ENCODE assay signal across 13 cellular contexts in the genomic region with DNA sequence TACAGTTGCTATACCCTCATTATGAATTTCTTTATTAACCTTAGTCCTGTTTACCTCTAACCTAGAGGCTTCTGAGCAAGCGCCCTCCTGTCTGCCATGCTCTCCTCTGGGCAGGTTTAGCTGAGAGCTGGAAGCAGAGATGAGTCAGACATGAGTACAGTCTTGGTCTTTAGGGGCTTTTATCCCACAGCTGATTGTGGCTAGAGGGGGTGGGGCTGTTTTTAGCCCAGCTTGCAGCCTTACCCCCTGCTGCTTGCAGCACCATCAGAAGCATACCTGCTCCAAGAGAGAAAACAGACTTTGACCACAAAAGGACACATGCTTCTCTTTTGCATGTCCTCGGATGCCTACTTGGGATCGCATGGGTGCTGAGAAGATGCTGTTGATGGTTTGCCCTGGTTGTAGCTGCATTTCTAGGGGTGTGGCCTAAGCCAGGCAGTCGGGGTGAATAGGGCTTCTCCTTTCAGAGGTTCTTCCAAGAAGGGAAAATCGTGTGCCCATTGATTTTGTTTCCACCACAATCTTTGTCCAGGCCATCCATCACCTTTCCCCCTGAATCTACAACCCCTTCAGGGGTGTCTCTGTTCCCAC.
DNase-seq lines count a peak whose midpoint lies in the region; ATAC-seq, FAIRE-seq and TF ChIP-seq lines count a peak whose summit lies in the region.
"Had no signal": no experiment of that assay in that cellular context is flagged by ENCODE, and none has a peak within 500 bp of the region (broad histone marks: within the 10 kb centered on the region; RNA-seq: fewer than 3 reads in every experiment).

No MANE protein-coding gene starts in this region.

- H3K36me3 Mint-ChIP-seq in GM23338 (ENCODE audit: low read depth) (no peaks in the 10 kb centered on the region; the same call in 2 of the 3 replicates), T-helper 17 cell (ENCODE audit: low read depth) (peaks cover 3% of the 10 kb centered on the region)
- H3K36me3 Mint-ChIP-seq in activated CD8-positive, alpha-beta T cell treated with anti-CD3 and anti-CD28 coated beads, Interleukin-2, amount 10 ng/mL, durations not matched to agents 7 days and 5 days (ENCODE audit: low read depth), result no peaks in the 10 kb centered on the region

- 0 out of 2 replicates have a peak, but pooled peaks cover 7% of the 10 kb centered on the region for H3K9me2 ChIP-seq in GM23338 (ENCODE audit: insufficient read depth)
- H3K9me2 ChIP-seq: SK-N-SH had no signal

- peak; percentile 81 for DNase-seq in Daoy (ENCODE audit: low read depth)
- DNase-seq in GM23338 (ENCODE audit: low spot score), result no peak
- DNase-seq in activated CD8-positive, alpha-beta T cell treated with anti-CD3 and anti-CD28 coated beads, Interleukin-2, amount 10 ng/mL, durations not matched to agents 7 days and 5 days, result peak; percentile 48
- DNase-seq in fibroblast of lung (ENCODE audit: low read depth in 2 of 2), result peak; percentile 61 to 63
- no peak for DNase-seq in T-helper 17 cell
- no peak for DNase-seq in nucleus accumbens (lab: John Stamatoyannopoulos, UW)
- no peak for DNase-seq in urothelium cell line (ENCODE audit: low spot score)
- DNase-seq: occipital lobe, SK-N-SH had no signal

- no peak overlapping the region for H3K27ac ChIP-seq in GM23338 (ENCODE audit: low read depth)
- no peak overlapping the region for H3K27ac ChIP-seq in fibroblast of lung (ENCODE audit: insufficient read depth, low read length)
- H3K27ac ChIP-seq: vagina had no signal

- POLR2A ChIA-PET in activated CD8-positive, alpha-beta T cell treated with anti-CD3 and anti-CD28 coated beads, Interleukin-2, amount 10 ng/mL, durations not matched to agents 7 days and 5 days (lab: Charles Lee), result no interaction called here

- H3K79me2 ChIP-seq in GM23338 (replicated peaks; ENCODE audit: insufficient read depth) (no peaks in the 10 kb centered on the region), fibroblast of lung (ENCODE audit: control insufficient read depth, insufficient read depth, low read length) (no peaks in the 10 kb centered on the region)

- no peaks in the 10 kb centered on the region for H3K9me3 Mint-ChIP-seq in GM23338
- no peaks in the 10 kb centered on the region for H3K9me3 Mint-ChIP-seq in activated CD8-positive, alpha-beta T cell treated with anti-CD3 and anti-CD28 coated beads, Interleukin-2, amount 10 ng/mL, durations not matched to agents 7 days and 5 days (ENCODE audit: insufficient read depth)

- TF ChIP-seq CTCF in GM23338 (conservative IDR thresholded peaks at IDR 0.05; ENCODE audit: low read depth in 2 of 2) (no peak), fibroblast of lung (conservative IDR thresholded peaks at IDR 0.05 in 1 of 2, IDR thresholded peaks at IDR 0.05 in 1 of 2; ENCODE audit: low read depth in 1 of 2, low read length in 2 of 2) (no peak)

- H4K20me1 ChIP-seq in GM23338 (replicated peaks; ENCODE audit: insufficient read depth) (no peaks in the 10 kb centered on the region), fibroblast of lung (ENCODE audit: control insufficient read depth, extremely low read depth, insufficient read depth, low read length) (no peaks in the 10 kb centered on the region)

- CTCF ChIA-PET in activated CD8-positive, alpha-beta T cell treated with anti-CD3 and anti-CD28 coated beads, Interleukin-2, amount 10 ng/mL, durations not matched to agents 7 days and 5 days (lab: Charles Lee), result interaction anchor here (1.1 to 6.0 kb wide), 5 partner anchors 8 to 289 kb away, joined by 3 to 28 read pairs (median 11); a partner anchor contains a TSS

- H3K4me3 ChIP-seq in GM23338 (no peak overlapping the region), fibroblast of lung (replicated peaks in 1 of 4; ENCODE audit: control extremely low read depth in 1 of 4, insufficient read depth in 1 of 4, low read depth in 3 of 4, low read length in 4 of 4) (no peak overlapping the region)
- H3K4me3 ChIP-seq: vagina had no signal

- no peak overlapping the region for H3K9ac ChIP-seq in fibroblast of lung (ENCODE audit: insufficient read depth, low read length)
- H3K9ac ChIP-seq: SK-N-SH had no signal

- no peaks in the 10 kb centered on the region for H3F3A ChIP-seq in GM23338 (replicated peaks; ENCODE audit: low read depth)

- H3K4me1 ChIP-seq in GM23338 (ENCODE audit: insufficient read depth) (no peaks in the 10 kb centered on the region; the same call in 1 of the 2 replicates), fibroblast of lung (ENCODE audit: control insufficient read depth, extremely low read depth, insufficient read depth, low read length) (no peaks in the 10 kb centered on the region)
- H3K4me1 ChIP-seq: vagina had no signal

- FAIRE-seq in urothelium cell line (lab: Jason Lieb, UNC), result no peak
- FAIRE-seq: endothelial cell of umbilical vein, islet of Langerhans had no signal

- no peak overlapping the region for H3K27ac Mint-ChIP-seq in GM23338
- no peak overlapping the region for H3K27ac Mint-ChIP-seq in activated CD8-positive, alpha-beta T cell treated with anti-CD3 and anti-CD28 coated beads, Interleukin-2, amount 10 ng/mL, durations not matched to agents 7 days and 5 days
- H3K27ac Mint-ChIP-seq in T-helper 17 cell, result no peak overlapping the region

- H3K9me3 ChIP-seq in fibroblast of lung (ENCODE audit: control insufficient read depth, insufficient read depth, low read depth, low read length) (no peaks in the 10 kb centered on the region), T-helper 17 cell (ENCODE audit: control insufficient read depth, low read length, poor library complexity, severe bottlenecking) (no peaks in the 10 kb centered on the region)
- H3K9me3 ChIP-seq: SK-N-SH, vagina had no signal

- H2AFZ ChIP-seq in GM23338 (no peak overlapping the region), fibroblast of lung (ENCODE audit: low read length) (no peak overlapping the region)

- ATAC-seq in GM23338 (peak; percentile 51), T-helper 17 cell (no peak), GM19328 (IDR thresholded peaks at IDR 0.05; ENCODE audit: unreplicated experiment) (no peak)
- peak; percentile 70 for ATAC-seq in activated CD8-positive, alpha-beta T cell treated with anti-CD3 and anti-CD28 coated beads, Interleukin-2, amount 10 ng/mL, durations not matched to agents 7 days and 5 days

- H3K4me2 ChIP-seq in GM23338 (no peak overlapping the region), fibroblast of lung (ENCODE audit: extremely low read depth, insufficient read depth, low read length) (no peak overlapping the region)
- H3K4me2 ChIP-seq: SK-N-SH had no signal

- H3K27me3 ChIP-seq in GM23338 (ENCODE audit: insufficient read depth) (no peaks in the 10 kb centered on the region), fibroblast of lung (ENCODE audit: control insufficient read depth, insufficient read depth, low read length) (peaks cover 3% of the 10 kb centered on the region)
- H3K27me3 ChIP-seq: vagina had no signal

- H3K27me3 Mint-ChIP-seq in GM23338 (ENCODE audit: insufficient read depth, low read depth, poor library complexity) (no peaks in the 10 kb centered on the region), T-helper 17 cell (peaks cover 24% of the 10 kb centered on the region)
- peaks cover 6% of the 10 kb centered on the region for H3K27me3 Mint-ChIP-seq in activated CD8-positive, alpha-beta T cell treated with anti-CD3 and anti-CD28 coated beads, Interleukin-2, amount 10 ng/mL, durations not matched to agents 7 days and 5 days (ENCODE audit: low read depth)

- H3K4me3 Mint-ChIP-seq in GM23338 (no peak overlapping the region), T-helper 17 cell (no peak overlapping the region)
- no peak overlapping the region for H3K4me3 Mint-ChIP-seq in activated CD8-positive, alpha-beta T cell treated with anti-CD3 and anti-CD28 coated beads, Interleukin-2, amount 10 ng/mL, durations not matched to agents 7 days and 5 days

- H3K4me1 Mint-ChIP-seq in GM23338 (peaks cover 11% of the 10 kb centered on the region; the same call in 2 of the 3 replicates), T-helper 17 cell (no peaks in the 10 kb centered on the region)
- peaks cover 8% of the 10 kb centered on the region for H3K4me1 Mint-ChIP-seq in activated CD8-positive, alpha-beta T cell treated with anti-CD3 and anti-CD28 coated beads, Interleukin-2, amount 10 ng/mL, durations not matched to agents 7 days and 5 days (ENCODE audit: low read depth)

- H3K36me3 ChIP-seq in GM23338 (ENCODE audit: insufficient read depth), result no peaks in the 10 kb centered on the region
- H3K36me3 ChIP-seq in fibroblast of lung (ENCODE audit: control insufficient read depth, insufficient read depth, low read length), result no peaks in the 10 kb centered on the region
- H3K36me3 ChIP-seq: vagina had no signal

TF ChIP-seq in GM23338, 12 proteins besides CTCF, POLR2A, EP300 and RAD21 (continues in another document):
- TF ChIP-seq, protein P1, sequence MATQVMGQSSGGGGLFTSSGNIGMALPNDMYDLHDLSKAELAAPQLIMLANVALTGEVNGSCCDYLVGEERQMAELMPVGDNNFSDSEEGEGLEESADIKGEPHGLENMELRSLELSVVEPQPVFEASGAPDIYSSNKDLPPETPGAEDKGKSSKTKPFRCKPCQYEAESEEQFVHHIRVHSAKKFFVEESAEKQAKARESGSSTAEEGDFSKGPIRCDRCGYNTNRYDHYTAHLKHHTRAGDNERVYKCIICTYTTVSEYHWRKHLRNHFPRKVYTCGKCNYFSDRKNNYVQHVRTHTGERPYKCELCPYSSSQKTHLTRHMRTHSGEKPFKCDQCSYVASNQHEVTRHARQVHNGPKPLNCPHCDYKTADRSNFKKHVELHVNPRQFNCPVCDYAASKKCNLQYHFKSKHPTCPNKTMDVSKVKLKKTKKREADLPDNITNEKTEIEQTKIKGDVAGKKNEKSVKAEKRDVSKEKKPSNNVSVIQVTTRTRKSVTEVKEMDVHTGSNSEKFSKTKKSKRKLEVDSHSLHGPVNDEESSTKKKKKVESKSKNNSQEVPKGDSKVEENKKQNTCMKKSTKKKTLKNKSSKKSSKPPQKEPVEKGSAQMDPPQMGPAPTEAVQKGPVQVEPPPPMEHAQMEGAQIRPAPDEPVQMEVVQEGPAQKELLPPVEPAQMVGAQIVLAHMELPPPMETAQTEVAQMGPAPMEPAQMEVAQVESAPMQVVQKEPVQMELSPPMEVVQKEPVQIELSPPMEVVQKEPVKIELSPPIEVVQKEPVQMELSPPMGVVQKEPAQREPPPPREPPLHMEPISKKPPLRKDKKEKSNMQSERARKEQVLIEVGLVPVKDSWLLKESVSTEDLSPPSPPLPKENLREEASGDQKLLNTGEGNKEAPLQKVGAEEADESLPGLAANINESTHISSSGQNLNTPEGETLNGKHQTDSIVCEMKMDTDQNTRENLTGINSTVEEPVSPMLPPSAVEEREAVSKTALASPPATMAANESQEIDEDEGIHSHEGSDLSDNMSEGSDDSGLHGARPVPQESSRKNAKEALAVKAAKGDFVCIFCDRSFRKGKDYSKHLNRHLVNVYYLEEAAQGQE (IDR thresholded peaks at IDR 0.05; ENCODE audit: unreplicated experiment), result no peak

Comparison
In these comparisons a context has a peak if more than half of its experiments do, and no peak if none do; other contexts are left out.
1. DNase-seq: peak in Daoy (single experiment), activated CD8-positive, alpha-beta T cell treated with anti-CD3 and anti-CD28 coated beads, Interleukin-2, amount 10 ng/mL, durations not matched to agents 7 days and 5 days (single experiment) and fibroblast of lung (2 of 2); none in GM23338 (single experiment), T-helper 17 cell (0 of 3), nucleus accumbens (0 of 56) and urothelium cell line (single experiment).
2. ATAC-seq: peak in GM23338 (single experiment) and activated CD8-positive, alpha-beta T cell treated with anti-CD3 and anti-CD28 coated beads, Interleukin-2, amount 10 ng/mL, durations not matched to agents 7 days and 5 days (single experiment); none in T-helper 17 cell (single experiment) and GM19328 (single experiment).